1 cellular context compared by ENCODE assay signal in genomic region chr12:42145552-42146215, GRCh38.
TF ChIP-seq lines count a peak whose summit lies in the region.

No MANE protein-coding gene starts in this region.

TF ChIP-seq in GM12878, 131 proteins besides CTCF, POLR2A, EP300 and RAD21 (continued from another document):
- no peak for TF ChIP-seq ZNF592 (IDR thresholded peaks at IDR 0.05)
- TF ChIP-seq HCFC1 (IDR thresholded peaks at IDR 0.05; ENCODE audit: low read length): no peak
- no peak for TF ChIP-seq BCLAF1 (IDR thresholded peaks at IDR 0.05)
- TF ChIP-seq SMAD1 (IDR thresholded peaks at IDR 0.05; ENCODE audit: low read depth, partially characterized antibody): no peak
- TF ChIP-seq GABPA (IDR thresholded peaks at IDR 0.05; ENCODE audit: low read depth): no peak
- TF ChIP-seq YBX1 (IDR thresholded peaks at IDR 0.05): no peak
- TF ChIP-seq MLLT1 (IDR thresholded peaks at IDR 0.05): peak; percentile 33; the same call in 1 of the 2 replicates
- no peak for TF ChIP-seq SIX5 (IDR thresholded peaks at IDR 0.05; ENCODE audit: low read depth, low read length, severe bottlenecking)
